9 cellular contexts compared by ENCODE assay signal in the genomic region with DNA sequence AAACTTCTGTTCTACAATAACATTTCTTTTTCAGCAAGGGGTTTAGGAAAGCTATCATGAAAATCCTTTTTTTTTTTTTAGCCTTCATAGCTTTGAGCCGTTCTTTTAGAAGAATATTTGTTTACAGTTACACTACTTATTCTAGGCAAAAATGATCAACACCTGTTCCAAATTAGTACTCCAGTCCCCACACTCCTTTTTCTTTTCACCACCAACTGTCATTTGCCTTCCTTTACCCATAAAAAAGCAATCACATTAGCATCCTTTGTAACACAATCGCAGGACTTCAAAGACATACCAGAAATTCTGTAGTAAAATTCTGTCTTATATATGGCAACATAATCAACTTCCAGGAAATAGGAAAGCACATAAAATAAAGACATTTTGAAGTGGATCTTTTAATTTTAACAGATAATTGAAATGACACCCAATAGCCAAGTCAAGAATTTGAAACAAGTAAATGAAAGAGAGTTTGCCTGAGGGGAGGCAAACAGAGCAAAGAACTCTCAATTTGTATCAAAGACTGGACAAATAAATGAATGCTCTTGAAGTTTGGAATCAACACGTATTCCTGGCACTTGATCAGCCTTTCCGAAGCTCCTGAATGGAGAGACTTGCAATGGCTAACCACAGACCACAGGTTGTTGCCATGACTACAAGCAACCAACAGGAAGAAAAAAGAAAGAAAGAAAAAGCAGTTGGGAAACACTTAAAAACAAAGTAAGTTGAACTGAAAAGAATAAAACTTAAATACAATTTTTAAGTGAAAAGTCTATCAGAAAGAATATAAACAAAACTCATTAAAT.
DNase-seq lines count a peak whose midpoint lies in the region; TF ChIP-seq lines count a peak whose summit lies in the region.
"Had no signal": no experiment of that assay in that cellular context is flagged by ENCODE, and none has a peak within 500 bp of the region (broad histone marks: within the 10 kb centered on the region; RNA-seq: fewer than 3 reads in every experiment).

No MANE protein-coding gene starts in this region.

- TF ChIP-seq CTCF in mammary epithelial cell (conservative IDR thresholded peaks at IDR 0.05 in 1 of 2, IDR thresholded peaks at IDR 0.05 in 1 of 2; ENCODE audit: extremely low read depth in 1 of 2, insufficient read depth in 1 of 2, low read depth in 1 of 2, low read length in 2 of 2) (no peak), nephron progenitor cell (IDR thresholded peaks at IDR 0.05) (no peak)

- dilution Hi-C loops in mammary epithelial cell (cut with HindIII; ENCODE audit: low sequenced_read_pairs), result no loop called here

- no peaks in the 10 kb centered on the region for H3K4me1 ChIP-seq in mammary epithelial cell (ENCODE audit: insufficient read depth, low read length)

- no peaks in the 10 kb centered on the region for H3K79me2 ChIP-seq in mammary epithelial cell (ENCODE audit: insufficient read depth, low read length)

- 2% methylated on average over 4 of the region's 4 CpGs for WGBS in mammary epithelial cell (ENCODE audit: low coverage, missing lambda C conversion rate)

- DNase-seq in EH (ENCODE audit: low read depth) (peak; percentile 18), NCI-H1930 (lab: John Stamatoyannopoulos, UW) (peak; percentile 33 to 60), mammary epithelial cell (peak; percentile 77), nephron progenitor cell (no peak), inferior parietal cortex (ENCODE audit: extremely low spot score) (no peak), midbrain (lab: John Stamatoyannopoulos, UW) (no peak), activated gamma-delta T cell (lab: John Stamatoyannopoulos, UW) (no peak)
- no peak for DNase-seq in stimulated activated CD4-positive, alpha-beta T cell treated with anti-CD3 and anti-CD28 coated beads, Interleukin-12 subunit alpha, Interleukin-12 subunit beta, amount 100 ng/mL, for 4 hours
- DNase-seq: stimulated activated CD4-positive, alpha-beta T cell treated with anti-CD3 and anti-CD28 coated beads, Interleukin-1b, Interleukin-23, amount 100 ng/mL, for 48 hours had no signal

- no peak overlapping the region for H3K27ac ChIP-seq in mammary epithelial cell (ENCODE audit: insufficient read depth, low read depth, low read length)

- H3K4me3 Mint-ChIP-seq in nephron progenitor cell, result peak overlapping the region; percentile 7

- peak overlapping the region; percentile 37 for H3K4me2 ChIP-seq in mammary epithelial cell (ENCODE audit: insufficient read depth, low read depth, low read length)

- no peaks in the 10 kb centered on the region for H3K27me3 Mint-ChIP-seq in nephron progenitor cell (ENCODE audit: low read depth, poor library complexity)

- no peaks in the 10 kb centered on the region for H4K20me1 ChIP-seq in mammary epithelial cell (ENCODE audit: insufficient read depth, low read length)

- peaks cover 2% of the 10 kb centered on the region for H3K27me3 ChIP-seq in mammary epithelial cell (ENCODE audit: insufficient read depth, low read length)

- in situ Hi-C loops in mammary epithelial cell (cut with MboI; ENCODE audit: low sequenced_read_pairs in 2 of 2), result no loop called here

- no peak overlapping the region for H2AFZ ChIP-seq in mammary epithelial cell (ENCODE audit: low read depth, low read length)

- peaks cover 18% of the 10 kb centered on the region for H3K4me1 Mint-ChIP-seq in nephron progenitor cell

- H3K9me3 Mint-ChIP-seq in nephron progenitor cell, result peaks cover 4% of the 10 kb centered on the region

- no peak overlapping the region for H3K9ac ChIP-seq in mammary epithelial cell (ENCODE audit: insufficient read depth, low read length)

- intact Hi-C loops in mammary epithelial cell (cut with micrococcal nuclease), result no loop called here

- BruUV-seq in mammary epithelial cell (replicated peaks; lab: Mats Ljungman, UMichigan), result no TSS peak

- no peaks in the 10 kb centered on the region for H3K9me3 ChIP-seq in mammary epithelial cell (replicated peaks; ENCODE audit: insufficient read depth, low read length)

- no peak overlapping the region for H3K4me3 ChIP-seq in mammary epithelial cell (replicated peaks in 1 of 3; ENCODE audit: insufficient read depth in 1 of 3, low read depth in 2 of 3, low read length in 3 of 3)

- CTCF ChIA-PET in mammary epithelial cell (lab: Charles Lee; ENCODE audit: low non-redundant PET), result no interaction called here

- H3K27ac Mint-ChIP-seq in nephron progenitor cell, result peak overlapping the region; percentile 29

- no peaks in the 10 kb centered on the region for H3K36me3 Mint-ChIP-seq in nephron progenitor cell (ENCODE audit: low read depth)

- H3K36me3 ChIP-seq in mammary epithelial cell (ENCODE audit: insufficient read depth, low read length), result no peaks in the 10 kb centered on the region

Comparison
In these comparisons a context has a peak if more than half of its experiments do, and no peak if none do; other contexts are left out.
1. DNase-seq: peak in EH (single experiment), NCI-H1930 (2 of 2) and mammary epithelial cell (single experiment); none in nephron progenitor cell (single experiment), stimulated activated CD4-positive, alpha-beta T cell treated with anti-CD3 and anti-CD28 coated beads, Interleukin-12 subunit alpha, Interleukin-12 subunit beta, amount 100 ng/mL, for 4 hours (single experiment), inferior parietal cortex (single experiment), midbrain (single experiment) and activated gamma-delta T cell (single experiment).